23 cellular contexts compared by ENCODE assay signal in genomic region chr11:68966894-68967780, GRCh38. TPM values are rescaled to one million over a fixed set of nuclear protein-coding genes. Genes with fewer than 3 reads are reported as not detected.
DNase-seq lines count a peak whose midpoint lies in the region; ATAC-seq and TF ChIP-seq lines count a peak whose summit lies in the region.
"Had no signal": no experiment of that assay in that cellular context is flagged by ENCODE, and none has a peak within 500 bp of the region (broad histone marks: within the 10 kb centered on the region; RNA-seq: fewer than 3 reads in every experiment).

No MANE protein-coding gene starts in this region.

- POLR2A ChIA-PET in activated CD4-positive, alpha-beta memory T cell treated with anti-CD3 and anti-CD28 coated beads for 36 hours (lab: Charles Lee) = no interaction called here
- POLR2A ChIA-PET in activated CD4-positive, alpha-beta memory T cell treated with anti-CD3 and anti-CD28 coated beads, Interleukin-2, amount 10 ng/mL, durations not matched to agents 7 days and 5 days (lab: Charles Lee) = interaction anchor here (1.9 kb wide), 1 partner anchor 18 kb away, joined by 5 read pairs; no protein-coding TSS in a partner anchor
- POLR2A ChIA-PET in IMR-90 (lab: Charles Lee; ENCODE audit: unreplicated experiment) = no interaction called here

- H4K8ac ChIP-seq in IMR-90 (ENCODE audit: low read depth in 2 of 2, low read length in 2 of 2) (no peak overlapping the region), mesendoderm (ENCODE audit: low read depth, low read length) (no peak overlapping the region)

- H3K36me3 ChIP-seq in IMR-90 (ENCODE audit: control insufficient read depth, insufficient read depth, low read length) = no peaks in the 10 kb centered on the region
- no peaks in the 10 kb centered on the region for H3K36me3 ChIP-seq in mesendoderm (ENCODE audit: control insufficient read depth, insufficient read depth, low read length)
- no peaks in the 10 kb centered on the region for H3K36me3 ChIP-seq in upper lobe of right lung

- H4K20me1 ChIP-seq in IMR-90 (ENCODE audit: insufficient read depth, low read length) = no peaks in the 10 kb centered on the region

- peaks cover 50% of the 10 kb centered on the region for H3K27me3 ChIP-seq in IMR-90 (ENCODE audit: control insufficient read depth, insufficient read depth, low read length)
- H3K27me3 ChIP-seq in mesendoderm (ENCODE audit: insufficient read depth, low read length, poor library complexity) = no peaks in the 10 kb centered on the region
- H3K27me3 ChIP-seq in upper lobe of right lung = no peaks in the 10 kb centered on the region

- TF ChIP-seq CTCF in IMR-90 (conservative IDR thresholded peaks at IDR 0.05; ENCODE audit: low read depth, low read length) (no peak), upper lobe of right lung (IDR thresholded peaks at IDR 0.05) (no peak)

- in situ Hi-C loops in IMR-90 (cut with MboI; ENCODE audit: low sequenced_read_pairs) = no loop called here

- no peak overlapping the region for H2AK9ac ChIP-seq in IMR-90 (replicated peaks; ENCODE audit: low read depth, low read length, poor library complexity)

- no peak overlapping the region for H2AK5ac ChIP-seq in IMR-90 (ENCODE audit: low read depth, low read length)
- no peak overlapping the region for H2AK5ac ChIP-seq in mesendoderm (ENCODE audit: low read length)

- peaks cover 37% of the 10 kb centered on the region for H3K4me1 Mint-ChIP-seq in activated CD4-positive, alpha-beta memory T cell treated with anti-CD3 and anti-CD28 coated beads for 36 hours (ENCODE audit: low read depth)
- peaks cover 32% of the 10 kb centered on the region for H3K4me1 Mint-ChIP-seq in activated CD4-positive, alpha-beta memory T cell treated with anti-CD3 and anti-CD28 coated beads, Interleukin-2, amount 10 ng/mL, durations not matched to agents 7 days and 5 days

- no peak overlapping the region for H3K4me3 ChIP-seq in IMR-90 (ENCODE audit: insufficient read depth, low read depth, low read length)
- no peak overlapping the region for H3K4me3 ChIP-seq in mesendoderm (ENCODE audit: low read length)
- no peak overlapping the region for H3K4me3 ChIP-seq in upper lobe of right lung
- H3K4me3 ChIP-seq: PC-9 had no signal

- H3K4me1 ChIP-seq in IMR-90 (ENCODE audit: control insufficient read depth, insufficient read depth, low read length) = no peaks in the 10 kb centered on the region
- no peaks in the 10 kb centered on the region for H3K4me1 ChIP-seq in mesendoderm (ENCODE audit: control insufficient read depth, low read depth, low read length)
- H3K4me1 ChIP-seq in upper lobe of right lung = no peaks in the 10 kb centered on the region

- H3K36me3 Mint-ChIP-seq in activated CD4-positive, alpha-beta memory T cell treated with anti-CD3 and anti-CD28 coated beads for 36 hours = peaks cover 9% of the 10 kb centered on the region
- H3K36me3 Mint-ChIP-seq in activated CD4-positive, alpha-beta memory T cell treated with anti-CD3 and anti-CD28 coated beads, Interleukin-2, amount 10 ng/mL, durations not matched to agents 7 days and 5 days (ENCODE audit: low read depth) = peaks cover 15% of the 10 kb centered on the region

- H4K5ac ChIP-seq in IMR-90 (ENCODE audit: low read depth, low read length) (no peak overlapping the region), mesendoderm (ENCODE audit: low read length) (no peak overlapping the region)

- ATAC-seq in IMR-90 (ENCODE audit: low read depth) (no peak), upper lobe of right lung (no peak)
- ATAC-seq: SK-N-SH treated with all-trans-retinoic acid at 6 μM for 48 hours had no signal

- WGBS in IMR-90 (ENCODE audit: extremely low coverage in 2 of 2, insufficient read length in 1 of 2), 2 experiments = 60% methylated on average over 1 of the region's 9 CpGs; no CpG with 5 or more reads in 1 of the 2 experiments
- no CpG with 5 or more reads among the region's 9 CpGs for WGBS in mesendoderm (ENCODE audit: extremely low coverage, insufficient coverage, low lambda C conversion rate)

- no peak for TF ChIP-seq POLR2A in IMR-90 (IDR thresholded peaks at IDR 0.05; ENCODE audit: low read depth, low read length)

- H3K4me2 ChIP-seq in IMR-90 (ENCODE audit: low read depth, low read length) (no peak overlapping the region), mesendoderm (ENCODE audit: low read length) (no peak overlapping the region)
- H3K4me2 ChIP-seq: PC-9 had no signal

- peaks cover 4% of the 10 kb centered on the region; the same call in 1 of the 2 replicates for H3K9me3 ChIP-seq in IMR-90 (ENCODE audit: control insufficient read depth, insufficient read depth, low read length)
- no peaks in the 10 kb centered on the region for H3K9me3 ChIP-seq in upper lobe of right lung

- H2BK15ac ChIP-seq in IMR-90 (ENCODE audit: low read depth, low read length) = no peak overlapping the region
- no peak overlapping the region for H2BK15ac ChIP-seq in mesendoderm (replicated peaks; ENCODE audit: low read depth)

- no peak overlapping the region for H2BK120ac ChIP-seq in IMR-90 (ENCODE audit: low read depth, low read length)
- no peak overlapping the region for H2BK120ac ChIP-seq in mesendoderm (ENCODE audit: low read depth, low read length)

- peaks cover 6% of the 10 kb centered on the region for H3K9me3 Mint-ChIP-seq in activated CD4-positive, alpha-beta memory T cell treated with anti-CD3 and anti-CD28 coated beads for 36 hours
- no peaks in the 10 kb centered on the region for H3K9me3 Mint-ChIP-seq in activated CD4-positive, alpha-beta memory T cell treated with anti-CD3 and anti-CD28 coated beads, Interleukin-2, amount 10 ng/mL, durations not matched to agents 7 days and 5 days

- H3K27ac ChIP-seq in IMR-90 (ENCODE audit: insufficient read depth, low read length) (no peak overlapping the region), mesendoderm (ENCODE audit: low read depth, low read length) (no peak overlapping the region), upper lobe of right lung (no peak overlapping the region)
- H3K27ac ChIP-seq: PC-9 had no signal

- intact Hi-C loops in activated CD4-positive, alpha-beta memory T cell treated with anti-CD3 and anti-CD28 coated beads for 36 hours (cut with micrococcal nuclease) = loop anchor here (10.0 kb wide), 1 partner anchor 118 kb away; no protein-coding TSS in a partner anchor
- intact Hi-C loops in IMR-90 (cut with micrococcal nuclease) = no loop called here
- intact Hi-C loops in upper lobe of right lung (cut with DNase I) = no loop called here

- H3K56ac ChIP-seq in IMR-90 (ENCODE audit: extremely low read depth, insufficient read depth, low read length) (no peak overlapping the region), mesendoderm (ENCODE audit: low read length) (no peak overlapping the region)

- H3K79me1 ChIP-seq in IMR-90 (ENCODE audit: low read depth in 1 of 2, low read length in 2 of 2) = no peaks in the 10 kb centered on the region
- H3K79me1 ChIP-seq in mesendoderm (ENCODE audit: low read length) = no peaks in the 10 kb centered on the region

- H3K23ac ChIP-seq in IMR-90 (ENCODE audit: low read depth, low read length) (no peak overlapping the region), mesendoderm (ENCODE audit: low read length) (no peak overlapping the region)

- H3K27me3 Mint-ChIP-seq in activated CD4-positive, alpha-beta memory T cell treated with anti-CD3 and anti-CD28 coated beads for 36 hours = no peaks in the 10 kb centered on the region
- H3K27me3 Mint-ChIP-seq in activated CD4-positive, alpha-beta memory T cell treated with anti-CD3 and anti-CD28 coated beads, Interleukin-2, amount 10 ng/mL, durations not matched to agents 7 days and 5 days = peaks cover 3% of the 10 kb centered on the region

- H3K4me3 Mint-ChIP-seq in activated CD4-positive, alpha-beta memory T cell treated with anti-CD3 and anti-CD28 coated beads for 36 hours = no peak overlapping the region
- no peak overlapping the region for H3K4me3 Mint-ChIP-seq in activated CD4-positive, alpha-beta memory T cell treated with anti-CD3 and anti-CD28 coated beads, Interleukin-2, amount 10 ng/mL, durations not matched to agents 7 days and 5 days

- H3K9me1 ChIP-seq in IMR-90 (ENCODE audit: insufficient read depth, low read length) = no peaks in the 10 kb centered on the region

- no peak overlapping the region for H3K18ac ChIP-seq in IMR-90 (ENCODE audit: low read depth, low read length)
- H3K18ac ChIP-seq in mesendoderm (ENCODE audit: low read length) = no peak overlapping the region

- H3K4ac ChIP-seq in IMR-90 (ENCODE audit: low read depth, low read length) = no peak overlapping the region
- H3K4ac ChIP-seq in mesendoderm (ENCODE audit: low read depth, low read length) = no peak overlapping the region

- H2AFZ ChIP-seq in IMR-90 (replicated peaks; ENCODE audit: low read length, poor library complexity) = no peak overlapping the region
- H2AFZ ChIP-seq: PC-9 had no signal

- H3K9ac ChIP-seq in IMR-90 (ENCODE audit: low read depth, low read length) = no peak overlapping the region
- no peak overlapping the region for H3K9ac ChIP-seq in mesendoderm (ENCODE audit: low read length)

- H2BK5ac ChIP-seq in IMR-90 (ENCODE audit: low read depth, low read length, poor library complexity, severe bottlenecking) = no peak overlapping the region
- H2BK5ac ChIP-seq in mesendoderm (ENCODE audit: low read length) = no peak overlapping the region

- H3K79me2 ChIP-seq in mesendoderm (ENCODE audit: control insufficient read depth, insufficient read depth, low read length) = no peaks in the 10 kb centered on the region

- DNase-seq in activated CD4-positive, alpha-beta memory T cell treated with anti-CD3 and anti-CD28 coated beads for 36 hours = peak; percentile 3
- no peak for DNase-seq in activated CD4-positive, alpha-beta memory T cell treated with anti-CD3 and anti-CD28 coated beads, Interleukin-2, amount 10 ng/mL, durations not matched to agents 7 days and 5 days
- DNase-seq in IMR-90 (no peak), mesendoderm (peak; percentile 26), upper lobe of right lung (peak; percentile 12), 8988T (no peak), NCI-H510A treated with DMSO at 0.1 percent for 48 hours (lab: John Stamatoyannopoulos, UW) (no peak)
- DNase-seq: AML-193, C1 segment of cervical spinal cord, GF-D8, Kasumi-1, NCI-H1417, NCI-H187, NCI-H2107, PC-9, RPMI8226, SHP77 treated with DMSO at 0.1 percent for 48 hours had no signal

- BruUV-seq in IMR-90 (replicated peaks; lab: Mats Ljungman, UMichigan) = no TSS peak

- no peak overlapping the region for H3K27ac Mint-ChIP-seq in activated CD4-positive, alpha-beta memory T cell treated with anti-CD3 and anti-CD28 coated beads for 36 hours
- H3K27ac Mint-ChIP-seq in activated CD4-positive, alpha-beta memory T cell treated with anti-CD3 and anti-CD28 coated beads, Interleukin-2, amount 10 ng/mL, durations not matched to agents 7 days and 5 days = no peak overlapping the region

- dilution Hi-C loops in IMR-90 (cut with HindIII; ENCODE audit: low sequenced_read_pairs, unreplicated experiment) = no loop called here

- H4K91ac ChIP-seq in IMR-90 (ENCODE audit: insufficient read depth, low read depth, low read length) = no peak overlapping the region

- TF ChIP-seq RAD21 in IMR-90 (IDR thresholded peaks at IDR 0.05; ENCODE audit: low read length) = no peak

- H2BK20ac ChIP-seq in IMR-90 (ENCODE audit: low read depth, low read length) = 0 out of 2 replicates have a peak overlapping the region, but pooled peaks have one; percentile 10

- CTCF ChIA-PET in activated CD4-positive, alpha-beta memory T cell treated with anti-CD3 and anti-CD28 coated beads for 36 hours (lab: Charles Lee) = no interaction called here
- CTCF ChIA-PET in activated CD4-positive, alpha-beta memory T cell treated with anti-CD3 and anti-CD28 coated beads, Interleukin-2, amount 10 ng/mL, durations not matched to agents 7 days and 5 days (lab: Charles Lee) = interaction anchor here (0.9 to 1.1 kb wide), 2 partner anchors 10 to 22 kb away, joined by 4 read pairs; no protein-coding TSS in a partner anchor
- CTCF ChIA-PET in IMR-90 (lab: Yijun Ruan, JAX) = interaction anchor here (0.8 kb wide), 2 partner anchors 10 to 17 kb away, joined by 3 read pairs; no protein-coding TSS in a partner anchor

- no peak overlapping the region for H3K14ac ChIP-seq in IMR-90 (replicated peaks; ENCODE audit: low read depth, low read length)

RNA-seq across cellular contexts. Expression of gene MRGPRD, which starts 13.6 kb away (rescaled TPM):
- not detected for total RNA-seq in activated CD4-positive, alpha-beta memory T cell treated with anti-CD3 and anti-CD28 coated beads for 36 hours
- total RNA-seq in activated CD4-positive, alpha-beta memory T cell treated with anti-CD3 and anti-CD28 coated beads, Interleukin-2, amount 10 ng/mL, durations not matched to agents 7 days and 5 days = not detected
- total RNA-seq in IMR-90 (2012; rRNA removed) = not detected in 2 replicates
- not detected in 2 replicates for polyA plus RNA-seq in IMR-90 (2012; rRNA removed)
- polyA plus RNA-seq in IMR-90 (2012; cell fraction: cytosol; rRNA removed) = not detected in 2 replicates
- polyA plus RNA-seq in IMR-90 (2012; cell fraction: nucleus; rRNA removed; ENCODE audit: low replicate concordance) = not detected in 2 replicates
- polyA plus RNA-seq in mesendoderm (2013, experiment 1 of 2) = not detected
- polyA plus RNA-seq in mesendoderm (2013, experiment 2 of 2) = not detected
- not detected for total RNA-seq in upper lobe of right lung
- total RNA-seq: A172, Daoy, MCF 10A, NCI-H460, PC-9 had no signal
- polyA plus RNA-seq: AG04450 had no signal

RNA-seq across cellular contexts. Expression of gene MRGPRF, which starts 45.9 kb away (rescaled TPM):
- total RNA-seq in activated CD4-positive, alpha-beta memory T cell treated with anti-CD3 and anti-CD28 coated beads for 36 hours = not detected
- total RNA-seq in activated CD4-positive, alpha-beta memory T cell treated with anti-CD3 and anti-CD28 coated beads, Interleukin-2, amount 10 ng/mL, durations not matched to agents 7 days and 5 days = not detected
- total RNA-seq in IMR-90 (2012; rRNA removed) (5.8 and 6.3 TPM in 2 replicates), upper lobe of right lung (13.2 TPM)
- polyA plus RNA-seq in IMR-90 (2012; rRNA removed) = 27.3 and 28.8 TPM in 2 replicates
- 27.9 and 54.6 TPM in 2 replicates for polyA plus RNA-seq in IMR-90 (2012; cell fraction: cytosol; rRNA removed)
- 17.5 and 36.2 TPM in 2 replicates for polyA plus RNA-seq in IMR-90 (2012; cell fraction: nucleus; rRNA removed; ENCODE audit: low replicate concordance)
- polyA plus RNA-seq in mesendoderm (2013, experiment 1 of 2) = 9.4 TPM
- polyA plus RNA-seq in mesendoderm (2013, experiment 2 of 2) = 10.2 TPM
- total RNA-seq: Daoy, MCF 10A, NCI-H460 had no signal

Comparison
In these comparisons a context has a peak if more than half of its experiments do, and no peak if none do; other contexts are left out.
1. DNase-seq: peak in activated CD4-positive, alpha-beta memory T cell treated with anti-CD3 and anti-CD28 coated beads for 36 hours (single experiment), mesendoderm (single experiment) and upper lobe of right lung (single experiment); none in activated CD4-positive, alpha-beta memory T cell treated with anti-CD3 and anti-CD28 coated beads, Interleukin-2, amount 10 ng/mL, durations not matched to agents 7 days and 5 days (single experiment), IMR-90 (single experiment), 8988T (single experiment) and NCI-H510A treated with DMSO at 0.1 percent for 48 hours (single experiment).